Comparison of ENCODE assay signal across 8 cellular contexts in the genomic region with DNA sequence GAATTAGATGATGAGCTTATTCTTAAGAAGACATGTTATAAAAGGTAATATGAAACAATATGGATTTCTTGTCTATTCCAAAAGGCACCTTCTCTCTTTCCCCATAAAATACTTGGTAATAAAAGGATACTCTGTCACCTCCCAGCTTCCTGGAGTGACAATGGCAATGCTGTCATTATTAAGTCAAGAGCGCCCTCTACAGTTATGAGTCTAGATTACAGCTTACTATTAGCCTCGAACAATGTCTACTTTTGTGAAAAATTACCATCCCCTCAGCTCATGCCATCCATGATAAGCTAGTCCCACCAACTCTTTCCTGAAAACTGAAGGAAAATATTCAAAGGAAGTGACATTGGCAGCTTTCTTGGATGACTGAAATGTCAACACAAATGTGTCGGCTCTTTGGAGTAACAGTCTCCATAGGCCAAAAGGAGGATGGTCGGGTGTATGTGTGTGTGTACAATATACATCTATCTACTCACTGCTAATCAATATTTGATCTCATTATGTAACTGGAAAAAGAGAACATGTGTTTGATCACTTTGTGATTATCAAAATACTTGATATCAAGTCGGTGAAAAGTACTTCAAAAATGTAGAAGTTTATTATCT. TPM values are rescaled to one million over a fixed set of nuclear protein-coding genes. Genes with fewer than 3 reads are reported as not detected.
A peak's percentile ranks its signal among the peaks of the same experiment; 100 is the strongest.
DNase-seq lines count a peak whose midpoint lies in the region; ATAC-seq and TF ChIP-seq lines count a peak whose summit lies in the region.

No MANE protein-coding gene starts in this region.

- H3K27ac Mint-ChIP-seq in natural killer cell = no peak overlapping the region
- H3K27ac Mint-ChIP-seq in natural killer cell treated with Interleukin-12 subunit alpha and Interleukin-12 subunit beta and Interleukin-15 and Interleukin-18, amount 100 ng/mL, for 72 hours = no peak overlapping the region
- H3K27ac Mint-ChIP-seq in endodermal cell = no peak overlapping the region

- H3K36me3 ChIP-seq in PC-3 (ENCODE audit: low read depth, low read length) (no peaks in the 10 kb centered on the region), endodermal cell (ENCODE audit: control insufficient read depth, insufficient read depth, low read length) (no peaks in the 10 kb centered on the region)

- H3F3A ChIP-seq in PC-3 (ENCODE audit: low read length, unreplicated experiment) = no peaks in the 10 kb centered on the region

- H3K4me3 Mint-ChIP-seq in natural killer cell = no peak overlapping the region
- no peak overlapping the region for H3K4me3 Mint-ChIP-seq in natural killer cell treated with Interleukin-12 subunit alpha and Interleukin-12 subunit beta and Interleukin-15 and Interleukin-18, amount 100 ng/mL, for 72 hours
- H3K4me3 Mint-ChIP-seq in endodermal cell = no peak overlapping the region

- intact Hi-C loops in natural killer cell (cut with micrococcal nuclease) (loop anchor here (10.0 kb wide), 1 partner anchor 1053 kb away; no protein-coding TSS in a partner anchor), PC-3 (cut with micrococcal nuclease) (loop anchor here (1.0 to 10.0 kb wide), 8 partner anchors 72 to 1293 kb away; no protein-coding TSS in a partner anchor), lower leg skin (cut with DNase I; ENCODE audit: low total_unique reads) (loop anchor here (5.0 kb wide), 1 partner anchor 1051 kb away; no protein-coding TSS in a partner anchor)

- no TSS peak for BruUV-seq in PC-3 (replicated peaks; lab: Mats Ljungman, UMichigan)

- WGBS in endodermal cell (ENCODE audit: insufficient coverage in 1 of 2, insufficient read length in 1 of 2), 2 experiments = 32 to 47% methylated on average over 3 to 4 of the region's 5 CpGs
- WGBS in lower leg skin, 2 donors = 50% methylated on average over 5 of the region's 5 CpGs

- H3K9ac ChIP-seq in PC-3 (ENCODE audit: low read length) = no peak overlapping the region
- no peak overlapping the region for H3K9ac ChIP-seq in endodermal cell (ENCODE audit: extremely low read depth, low read length, poor library complexity, severe bottlenecking)

- DNase-seq in natural killer cell (no peak), KBM-7 (peak; percentile 74), PC-3 (peak; percentile 99), endodermal cell (no peak), myocyte (ENCODE audit: low read depth) (peak; percentile 77), lower leg skin (ENCODE audit: low spot score in 2 of 2) (no peak)
- DNase-seq in natural killer cell treated with Interleukin-12 subunit alpha and Interleukin-12 subunit beta and Interleukin-15 and Interleukin-18, amount 100 ng/mL, for 72 hours (ENCODE audit: low spot score) = no peak

- H3K36me3 Mint-ChIP-seq in natural killer cell = no peaks in the 10 kb centered on the region
- no peaks in the 10 kb centered on the region for H3K36me3 Mint-ChIP-seq in natural killer cell treated with Interleukin-12 subunit alpha and Interleukin-12 subunit beta and Interleukin-15 and Interleukin-18, amount 100 ng/mL, for 72 hours
- no peaks in the 10 kb centered on the region for H3K36me3 Mint-ChIP-seq in endodermal cell (ENCODE audit: low read depth)

- in situ Hi-C loops in KBM-7 (cut with MboI; ENCODE audit: low pct_unique_long_range_greater_than_20kb, low sequenced_read_pairs) = loop anchor here (25.0 kb wide), 2 partner anchors 386 to 811 kb away; partner anchors contain the start of gene BMP4

- H3K4me3 ChIP-seq in PC-3 (ENCODE audit: low read length) (no peak overlapping the region), endodermal cell (ENCODE audit: low read length) (no peak overlapping the region), lower leg skin (ENCODE audit: low read depth, poor library complexity, severe bottlenecking) (no peak overlapping the region)

- H3K27me3 ChIP-seq in PC-3 (ENCODE audit: low read length) (no peaks in the 10 kb centered on the region), endodermal cell (ENCODE audit: control insufficient read depth, insufficient read depth, low read length, poor library complexity, severe bottlenecking) (no peaks in the 10 kb centered on the region)

- peak; percentile 29 for TF ChIP-seq CTCF in natural killer cell (IDR thresholded peaks at IDR 0.05)
- TF ChIP-seq CTCF in PC-3 (conservative IDR thresholded peaks at IDR 0.05; ENCODE audit: low read depth, low read length) = peak; percentile 99
- peak; percentile 90 for TF ChIP-seq CTCF in endodermal cell (conservative IDR thresholded peaks at IDR 0.05)
- TF ChIP-seq CTCF in lower leg skin (IDR thresholded peaks at IDR 0.05) = peak in 1 of 3 donors; percentile 31

- peak overlapping the region; percentile 12 for H2AFZ ChIP-seq in PC-3 (ENCODE audit: low read length)

- no peaks in the 10 kb centered on the region for H4K20me1 ChIP-seq in PC-3 (ENCODE audit: low read length)

- peak overlapping the region; percentile 7; the same call in 1 of the 2 replicates for H3K4me2 ChIP-seq in PC-3 (ENCODE audit: low read length)

- no peaks in the 10 kb centered on the region for H3K9me3 ChIP-seq in PC-3 (ENCODE audit: low read length)
- peaks cover 2% of the 10 kb centered on the region for H3K9me3 ChIP-seq in endodermal cell (ENCODE audit: control insufficient read depth, low read length)

- ATAC-seq in natural killer cell (peak in 1 of 3 donors; percentile 45), PC-3 (peak; percentile 70), HG02763 (IDR thresholded peaks at IDR 0.05; ENCODE audit: unreplicated experiment) (no peak)
- no peak for ATAC-seq in natural killer cell treated with Interleukin-12 subunit alpha and Interleukin-12 subunit beta and Interleukin-15 and Interleukin-18, amount 100 ng/mL, for 72 hours

- TF ChIP-seq POLR2A in lower leg skin (IDR thresholded peaks at IDR 0.05) = no peak

- no peaks in the 10 kb centered on the region for H3K9me2 ChIP-seq in PC-3 (replicated peaks; ENCODE audit: low read length)

- H3K27ac ChIP-seq in PC-3 (ENCODE audit: low read length) (no peak overlapping the region), endodermal cell (ENCODE audit: low read depth, low read length) (no peak overlapping the region)

- H3K4me1 Mint-ChIP-seq in natural killer cell (peaks cover 0 to 4% of the 10 kb centered on the region in 2 donors), endodermal cell (peaks cover 9% of the 10 kb centered on the region)
- no peaks in the 10 kb centered on the region for H3K4me1 Mint-ChIP-seq in natural killer cell treated with Interleukin-12 subunit alpha and Interleukin-12 subunit beta and Interleukin-15 and Interleukin-18, amount 100 ng/mL, for 72 hours (ENCODE audit: low read depth in 2 of 2)

- H3K27me3 Mint-ChIP-seq in natural killer cell (ENCODE audit: low read depth in 2 of 2) (peaks cover 5 to 14% of the 10 kb centered on the region in 2 donors), endodermal cell (ENCODE audit: insufficient read depth) (no peaks in the 10 kb centered on the region)
- peaks cover 15 to 24% of the 10 kb centered on the region in 2 donors for H3K27me3 Mint-ChIP-seq in natural killer cell treated with Interleukin-12 subunit alpha and Interleukin-12 subunit beta and Interleukin-15 and Interleukin-18, amount 100 ng/mL, for 72 hours

- H3K9me3 Mint-ChIP-seq in natural killer cell (no peaks in the 10 kb centered on the region), endodermal cell (peaks cover 2% of the 10 kb centered on the region)
- H3K9me3 Mint-ChIP-seq in natural killer cell treated with Interleukin-12 subunit alpha and Interleukin-12 subunit beta and Interleukin-15 and Interleukin-18, amount 100 ng/mL, for 72 hours = no peaks in the 10 kb centered on the region

- CTCF ChIA-PET in PC-3 (lab: Charles Lee) = interaction anchor here (0.5 to 3.8 kb wide), 42 partner anchors 8 to 1796 kb away, joined by 3 to 39 read pairs (median 5); partner anchors contain the start of genes CDKN3 and TXNDC16

- H3K79me2 ChIP-seq in PC-3 (ENCODE audit: low read length) = no peaks in the 10 kb centered on the region

- H3K4me1 ChIP-seq in PC-3 (ENCODE audit: insufficient read depth, low read length) (peaks cover 19% of the 10 kb centered on the region), endodermal cell (ENCODE audit: control insufficient read depth, insufficient read depth, low read length) (no peaks in the 10 kb centered on the region)

- POLR2A ChIA-PET in PC-3 (lab: Charles Lee; ENCODE audit: unreplicated experiment) = interaction anchor here (0.5 to 0.6 kb wide), 2 partner anchors 9 to 173 kb away, joined by 4 to 6 read pairs; no protein-coding TSS in a partner anchor

RNA-seq across cellular contexts. Expression of gene CDKN3, which starts 48.7 kb away (rescaled TPM):
- total RNA-seq in natural killer cell (1 to 10 TPM in 2 of 3 donors, under 1 TPM in 1; 0.89 to 3.0 (median 1.8) TPM), PC-3 (2014; rRNA removed) (354 and 434 TPM in 2 replicates), endodermal cell (10 to 100 TPM; 31.5 to 39.8 TPM), myocyte (3.5 and 5.0 TPM in 2 replicates), lower leg skin (1 to 10 TPM; 1.3 to 2.9 (median 2.1) TPM)
- 10 to 100 TPM; 31.1 to 38.4 TPM for total RNA-seq in natural killer cell treated with Interleukin-12 subunit alpha and Interleukin-12 subunit beta and Interleukin-15 and Interleukin-18, amount 100 ng/mL, for 72 hours
- polyA plus RNA-seq in endodermal cell (2013, experiment 1 of 2) = 77.0 TPM
- polyA plus RNA-seq in endodermal cell (2013, experiment 2 of 2) = 85.0 TPM
- polyA plus RNA-seq in myocyte (2012) = 3.4 TPM

Comparison
In these comparisons a context has a peak if more than half of its experiments do, and no peak if none do; other contexts are left out.
1. DNase-seq: peak in KBM-7 (single experiment), PC-3 (single experiment) and myocyte (single experiment); none in natural killer cell (single experiment), natural killer cell treated with Interleukin-12 subunit alpha and Interleukin-12 subunit beta and Interleukin-15 and Interleukin-18, amount 100 ng/mL, for 72 hours (single experiment), endodermal cell (single experiment) and lower leg skin (0 of 2).